Comparison of ENCODE assay signal across 8 cellular contexts in genomic region chr1:154386643-154387352, GRCh38. TPM values are rescaled to one million over a fixed set of nuclear protein-coding genes. Genes with fewer than 3 reads are reported as not detected.
A peak's percentile ranks its signal among the peaks of the same experiment; 100 is the strongest.
DNase-seq lines count a peak whose midpoint lies in the region; ATAC-seq and TF ChIP-seq lines count a peak whose summit lies in the region.

No MANE protein-coding gene starts in this region.

- no peak overlapping the region for H3K9ac ChIP-seq in mammary epithelial cell (ENCODE audit: insufficient read depth, low read length)

- in situ Hi-C loops in mammary epithelial cell (cut with MboI; ENCODE audit: low sequenced_read_pairs in 2 of 2): no loop called here

- no peak overlapping the region for H3K27ac ChIP-seq in mammary epithelial cell (ENCODE audit: insufficient read depth, low read depth, low read length)

- no peaks in the 10 kb centered on the region for H3K79me2 ChIP-seq in mammary epithelial cell (ENCODE audit: insufficient read depth, low read length)

- H3K4me3 ChIP-seq in mammary epithelial cell (replicated peaks in 1 of 3; ENCODE audit: insufficient read depth in 1 of 3, low read depth in 2 of 3, low read length in 3 of 3): no peak overlapping the region

- 72% methylated on average over 11 of the region's 11 CpGs for WGBS in mammary epithelial cell (ENCODE audit: low coverage, missing lambda C conversion rate)

- no peaks in the 10 kb centered on the region for H3K9me3 ChIP-seq in mammary epithelial cell (replicated peaks; ENCODE audit: insufficient read depth, low read length)

- no peaks in the 10 kb centered on the region for H3K36me3 Mint-ChIP-seq in T-helper 1 cell treated with Interleukin-12 subunit alpha and Interleukin-12 subunit beta and Interleukin-4 antibody, amounts not matched to agents 30 μg/mL and 1 μg/mL, for 36 hours (ENCODE audit: low read depth)
- no peaks in the 10 kb centered on the region for H3K36me3 Mint-ChIP-seq in nephron progenitor cell (ENCODE audit: low read depth)

- H3K9me3 Mint-ChIP-seq in T-helper 1 cell treated with Interleukin-12 subunit alpha and Interleukin-12 subunit beta and Interleukin-4 antibody, amounts not matched to agents 30 μg/mL and 1 μg/mL, for 36 hours: no peaks in the 10 kb centered on the region
- no peaks in the 10 kb centered on the region for H3K9me3 Mint-ChIP-seq in nephron progenitor cell

- H3K4me3 Mint-ChIP-seq in T-helper 1 cell treated with Interleukin-12 subunit alpha and Interleukin-12 subunit beta and Interleukin-4 antibody, amounts not matched to agents 30 μg/mL and 1 μg/mL, for 36 hours: peak overlapping the region; percentile 79
- no peak overlapping the region for H3K4me3 Mint-ChIP-seq in nephron progenitor cell

- intact Hi-C loops in mammary epithelial cell (cut with micrococcal nuclease): no loop called here

- no peak overlapping the region for H2AFZ ChIP-seq in mammary epithelial cell (ENCODE audit: low read depth, low read length)

- TF ChIP-seq CTCF in mammary epithelial cell (conservative IDR thresholded peaks at IDR 0.05 in 1 of 2, IDR thresholded peaks at IDR 0.05 in 1 of 2; ENCODE audit: extremely low read depth in 1 of 2, insufficient read depth in 1 of 2, low read depth in 1 of 2, low read length in 2 of 2) (no peak), nephron progenitor cell (IDR thresholded peaks at IDR 0.05) (no peak)

- H3K4me1 Mint-ChIP-seq in T-helper 1 cell treated with Interleukin-12 subunit alpha and Interleukin-12 subunit beta and Interleukin-4 antibody, amounts not matched to agents 30 μg/mL and 1 μg/mL, for 36 hours (ENCODE audit: low read depth): peaks cover 20% of the 10 kb centered on the region
- H3K4me1 Mint-ChIP-seq in nephron progenitor cell: no peaks in the 10 kb centered on the region

- peak; percentile 82 for DNase-seq in activated naive CD8-positive, alpha-beta T cell treated with anti-CD3 and anti-CD28 coated beads, Interleukin-2, amount 50 U/mL, for 16 hours (ENCODE audit: low read depth, low spot score)
- DNase-seq in stimulated activated CD4-positive, alpha-beta T cell treated with anti-CD3 and anti-CD28 coated beads, TNF-alpha, amount 100 ng/mL, for 48 hours (ENCODE audit: low read depth in 3 of 3): peak; percentile 70 to 82 (median 72)
- DNase-seq in mammary epithelial cell (no peak), nephron progenitor cell (no peak), HuH-7 (ENCODE audit: low spot score) (no peak)

- ATAC-seq in GM21390 (IDR thresholded peaks at IDR 0.05; ENCODE audit: unreplicated experiment): peak; percentile 76
- ATAC-seq in HG02759 (IDR thresholded peaks at IDR 0.05; ENCODE audit: unreplicated experiment): no peak

- dilution Hi-C loops in mammary epithelial cell (cut with HindIII; ENCODE audit: low sequenced_read_pairs): no loop called here

- H3K4me2 ChIP-seq in mammary epithelial cell (ENCODE audit: insufficient read depth, low read depth, low read length): no peak overlapping the region

- CTCF ChIA-PET in mammary epithelial cell (lab: Charles Lee; ENCODE audit: low non-redundant PET): no interaction called here

- BruUV-seq in mammary epithelial cell (replicated peaks; lab: Mats Ljungman, UMichigan): no TSS peak

- no peaks in the 10 kb centered on the region for H3K36me3 ChIP-seq in mammary epithelial cell (ENCODE audit: insufficient read depth, low read length)

- no peaks in the 10 kb centered on the region for H3K27me3 Mint-ChIP-seq in T-helper 1 cell treated with Interleukin-12 subunit alpha and Interleukin-12 subunit beta and Interleukin-4 antibody, amounts not matched to agents 30 μg/mL and 1 μg/mL, for 36 hours (ENCODE audit: low read depth)
- peaks cover 15% of the 10 kb centered on the region for H3K27me3 Mint-ChIP-seq in nephron progenitor cell (ENCODE audit: low read depth, poor library complexity)

- peaks cover 9% of the 10 kb centered on the region for H3K4me1 ChIP-seq in mammary epithelial cell (ENCODE audit: insufficient read depth, low read length)

- no peaks in the 10 kb centered on the region for H3K27me3 ChIP-seq in mammary epithelial cell (ENCODE audit: insufficient read depth, low read length)

- H3K27ac Mint-ChIP-seq in T-helper 1 cell treated with Interleukin-12 subunit alpha and Interleukin-12 subunit beta and Interleukin-4 antibody, amounts not matched to agents 30 μg/mL and 1 μg/mL, for 36 hours: peak overlapping the region; percentile 84
- no peak overlapping the region for H3K27ac Mint-ChIP-seq in nephron progenitor cell

- H4K20me1 ChIP-seq in mammary epithelial cell (ENCODE audit: insufficient read depth, low read length): no peaks in the 10 kb centered on the region

RNA-seq across cellular contexts. Expression of gene IL6R, which starts 18.3 kb away (rescaled TPM):
- total RNA-seq in mammary epithelial cell: 10 to 100 TPM; 11.4 to 28.7 TPM
- polyA plus RNA-seq in mammary epithelial cell: 25.0 TPM
- 6.9 TPM for polyA minus RNA-seq in mammary epithelial cell

Comparison
In these comparisons a context has a peak if more than half of its experiments do, and no peak if none do; other contexts are left out.
1. DNase-seq: peak in activated naive CD8-positive, alpha-beta T cell treated with anti-CD3 and anti-CD28 coated beads, Interleukin-2, amount 50 U/mL, for 16 hours (single experiment) and stimulated activated CD4-positive, alpha-beta T cell treated with anti-CD3 and anti-CD28 coated beads, TNF-alpha, amount 100 ng/mL, for 48 hours (3 of 3); none in mammary epithelial cell (single experiment), nephron progenitor cell (single experiment) and HuH-7 (single experiment).